In genomic region chr17:31823014-31823413, GRCh38 we compare ENCODE assay signal across 27 cellular contexts.
"Had no signal": no experiment of that assay in that cellular context is flagged by ENCODE, and none has a peak within 500 bp of the region (broad histone marks: within the 10 kb centered on the region; RNA-seq: fewer than 3 reads in every experiment).

No MANE protein-coding gene starts in this region.

- H3K36me3 ChIP-seq: esophagus squamous epithelium, gastrocnemius medialis, heart right ventricle, left lung, lower lobe of right lung had no signal

- DNase-seq: dermis blood vessel endothelial cell; dorsolateral prefrontal cortex; effector CD4-positive, alpha-beta T cell; effector memory CD4-positive, alpha-beta T cell; erythroblast; esophagus squamous epithelium; foreskin fibroblast; foreskin melanocyte; gastrocnemius medialis; glutamatergic neuron; head of caudate nucleus; heart right ventricle; hippocampal formation; left cardiac atrium; left lung; left ventricle myocardium superior; lower lobe of right lung; mesenchymal stem cell; mucosa of descending colon; naive B cell had no signal

- H3K4me3 ChIP-seq: coronary artery, dorsolateral prefrontal cortex, esophagus squamous epithelium, gastrocnemius medialis, heart right ventricle, left lung, lower lobe of right lung, mucosa of descending colon had no signal

- H3K27me3 ChIP-seq: dorsolateral prefrontal cortex, esophagus squamous epithelium, gastrocnemius medialis, heart right ventricle, left lung had no signal

- H3K9me3 ChIP-seq: esophagus squamous epithelium, gastrocnemius medialis, lower lobe of right lung, mucosa of descending colon had no signal

- FAIRE-seq: colon, endothelial cell of umbilical vein, islet of Langerhans, keratinocyte had no signal

- H3K27ac ChIP-seq: coronary artery, dorsolateral prefrontal cortex, epithelial cell of prostate, esophagus squamous epithelium, gastrocnemius medialis, heart right ventricle, left lung, lower lobe of right lung had no signal

- H3K4me1 ChIP-seq: gastrocnemius medialis, left lung, lower lobe of right lung had no signal

- ATAC-seq: esophagus mucosa, gastrocnemius medialis, heart right ventricle, left cardiac atrium, left lung, left ventricle myocardium superior, lower lobe of right lung, mucosa of descending colon had no signal
